Comparison of ENCODE assay signal across 27 cellular contexts in the genomic region with DNA sequence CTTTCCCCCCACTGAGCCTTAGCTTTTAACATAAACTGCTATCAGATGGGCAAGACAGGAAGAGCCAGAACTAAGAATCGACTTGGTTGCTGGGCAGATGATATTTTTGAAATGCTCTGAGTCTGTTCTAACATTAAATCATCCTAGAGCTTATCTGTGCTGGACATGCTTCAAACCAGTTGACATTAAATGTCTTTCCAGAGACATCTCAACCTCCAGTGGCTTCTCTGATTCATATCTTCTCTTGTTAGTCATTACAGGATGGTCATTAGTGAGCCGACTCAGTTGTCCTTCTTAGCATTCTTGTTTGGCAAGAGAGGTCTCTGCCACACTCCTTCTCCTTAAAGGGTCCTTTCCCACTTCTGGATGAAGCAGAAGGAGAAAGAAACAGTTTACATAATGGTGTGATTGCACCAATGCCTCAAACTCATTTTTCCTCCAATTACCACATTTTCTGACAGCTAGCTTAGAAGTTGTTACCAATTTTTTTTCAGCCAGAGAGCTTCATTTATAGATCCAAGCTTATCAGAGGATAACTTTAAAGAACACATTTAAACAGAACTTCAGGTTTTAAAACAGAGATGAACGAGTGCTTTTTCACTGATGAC. TPM values are rescaled to one million over a fixed set of nuclear protein-coding genes. Genes with fewer than 3 reads are reported as not detected.
"Had no signal": no experiment of that assay in that cellular context is flagged by ENCODE, and none has a peak within 500 bp of the region (broad histone marks: within the 10 kb centered on the region; RNA-seq: fewer than 3 reads in every experiment).

No MANE protein-coding gene starts in this region.

- H3K9me3 ChIP-seq: esophagus muscularis mucosa, gastroesophageal sphincter, heart right ventricle had no signal

- H3K4me1 ChIP-seq: esophagus muscularis mucosa, gastroesophageal sphincter, heart right ventricle had no signal

- H3K4me3 ChIP-seq: coronary artery, esophagus muscularis mucosa, gastroesophageal sphincter, heart right ventricle had no signal

- H3K27ac ChIP-seq: brain microvascular endothelial cell, coronary artery, esophagus muscularis mucosa, gastroesophageal sphincter, heart right ventricle, WERI-Rb-1 had no signal

- H3K27me3 ChIP-seq: brain microvascular endothelial cell had no signal

- H3K36me3 ChIP-seq: brain microvascular endothelial cell, esophagus muscularis mucosa, gastroesophageal sphincter, heart right ventricle, WERI-Rb-1 had no signal

- DNase-seq: activated B cell treated with CpG ODN at 0.5 μM for 24 hours; activated CD4-positive, alpha-beta T cell treated with anti-CD3 and anti-CD28 coated beads for 48 hours; activated CD4-positive, alpha-beta T cell treated with anti-CD3 and anti-CD28 coated beads, Interleukin-2, amount 50 U/mL, for 1 hour; activated CD4-positive, alpha-beta T cell treated with anti-CD3 and anti-CD28 coated beads, Interleukin-2, amount 50 U/mL, for 48 hours; activated CD8-positive, alpha-beta memory T cell treated with anti-CD3 and anti-CD28 coated beads for 24 hours; activated CD8-positive, alpha-beta T cell treated with anti-CD3 and anti-CD28 coated beads for 36 hours; activated effector memory CD4-positive, alpha-beta T cell treated with Interleukin-2 at 50 U/mL for 16 hours; activated gamma-delta T cell treated with Interleukin-2 at 50 U/mL for 16 hours; activated naive CD4-positive, alpha-beta T cell treated with anti-CD3 and anti-CD28 coated beads, Interleukin-2, amount 50 U/mL, for 16 hours; activated naive CD4-positive, alpha-beta T cell treated with Interleukin-2 at 50 U/mL for 16 hours; activated T-cell treated with anti-CD3 and anti-CD28 coated beads, Interleukin-2, amount 50 U/mL, for 4 hours; amniotic stem cell; anterior cingulate cortex; brain microvascular endothelial cell; effector CD4-positive, alpha-beta T cell; effector memory CD8-positive, alpha-beta T cell; erythroblast; foreskin melanocyte; heart right ventricle; T-helper 1 cell; T-helper 17 cell; T1000; WERI-Rb-1 had no signal

RNA-seq across cellular contexts. Expression of a gene that starts 21.7 kb away (rescaled TPM):
- total RNA-seq: activated B cell treated with CpG ODN at 0.5 μM for 24 hours, fibroblast of villous mesenchyme had no signal
